Comparison of ENCODE assay signal across 8 cellular contexts in genomic region chr1:116595946-116596741, GRCh38. TPM values are rescaled to one million over a fixed set of nuclear protein-coding genes. Genes with fewer than 3 reads are reported as not detected.
A peak's percentile ranks its signal among the peaks of the same experiment; 100 is the strongest.
DNase-seq lines count a peak whose midpoint lies in the region; ATAC-seq and TF ChIP-seq lines count a peak whose summit lies in the region.
"Not testable (repeated sequence)": the region's sequence is repeated elsewhere in the genome, so short reads cannot be mapped to it uniquely, and the experiment has no call there.

No MANE protein-coding gene starts in this region.

- H3K27me3 ChIP-seq in CD8-positive, alpha-beta T cell (ENCODE audit: insufficient read depth, low read length), result not testable (repeated sequence)

- intact Hi-C loops in CD8-positive, alpha-beta T cell (cut with DNase I, micrococcal nuclease), result loop anchor here (1.0 to 2.0 kb wide), 4 partner anchors 22 to 457 kb away; no protein-coding TSS in a partner anchor

- POLR2A ChIA-PET in CD8-positive, alpha-beta T cell (lab: Charles Lee), result not testable (repeated sequence)

- not testable (repeated sequence) for H3K36me3 ChIP-seq in CD8-positive, alpha-beta T cell (ENCODE audit: insufficient read depth, low read length)

- H3K27me3 Mint-ChIP-seq in CD8-positive, alpha-beta T cell (ENCODE audit: low read depth); stimulated activated naive B cell treated with anti-CD40 and anti-IgM and Interleukin-4, amounts not matched to agents 10 μg/mL and 1 μg/mL and 100 μg/mL, for 72 hours: not testable (repeated sequence)

- not testable (repeated sequence) for H3K4me3 ChIP-seq in CD8-positive, alpha-beta T cell (ENCODE audit: low read depth, low read length); fibroblast of mammary gland (ENCODE audit: control insufficient read depth, low read depth, low read length)

- CTCF ChIA-PET in CD8-positive, alpha-beta T cell (lab: Charles Lee), result interaction anchor here (0.9 to 3.2 kb wide), 12 partner anchors 8 to 505 kb away, joined by 3 to 36 read pairs (median 4); partner anchors contain the start of gene CD58

- H3K4me1 ChIP-seq in CD8-positive, alpha-beta T cell (ENCODE audit: insufficient read depth, low read length), result not testable (repeated sequence)

- H3K4me3 Mint-ChIP-seq in CD8-positive, alpha-beta T cell, result peak overlapping the region; percentile 61
- peak overlapping the region; percentile 25 to 26 for H3K4me3 Mint-ChIP-seq in stimulated activated naive B cell treated with anti-CD40 and anti-IgM and Interleukin-4, amounts not matched to agents 10 μg/mL and 1 μg/mL and 100 μg/mL, for 72 hours

- not testable (repeated sequence) for H3K27ac Mint-ChIP-seq in CD8-positive, alpha-beta T cell
- peak overlapping the region; percentile 87 for H3K27ac Mint-ChIP-seq in stimulated activated naive B cell treated with anti-CD40 and anti-IgM and Interleukin-4, amounts not matched to agents 10 μg/mL and 1 μg/mL and 100 μg/mL, for 72 hours

- H3K36me3 Mint-ChIP-seq in CD8-positive, alpha-beta T cell, result not testable (repeated sequence)
- peaks cover 24 to 41% of the 10 kb centered on the region in 2 donors for H3K36me3 Mint-ChIP-seq in stimulated activated naive B cell treated with anti-CD40 and anti-IgM and Interleukin-4, amounts not matched to agents 10 μg/mL and 1 μg/mL and 100 μg/mL, for 72 hours

- H3K4me1 Mint-ChIP-seq in CD8-positive, alpha-beta T cell (ENCODE audit: low read depth), result not testable (repeated sequence)
- peaks cover 54 to 69% of the 10 kb centered on the region in 2 donors for H3K4me1 Mint-ChIP-seq in stimulated activated naive B cell treated with anti-CD40 and anti-IgM and Interleukin-4, amounts not matched to agents 10 μg/mL and 1 μg/mL and 100 μg/mL, for 72 hours

- H3K27ac ChIP-seq in CD8-positive, alpha-beta T cell (ENCODE audit: low read depth, low read length), result not testable (repeated sequence)

- not testable (repeated sequence) for H3K9me3 ChIP-seq in CD8-positive, alpha-beta T cell (ENCODE audit: low read length)

- DNase-seq in CD8-positive, alpha-beta T cell, result peak in 6 of 7 experiments; percentile 16 to 54 (median 28)
- peak; percentile 18 for DNase-seq in LHCN-M2 (ENCODE audit: low read depth)
- peak in 3 of 5 donors; percentile 16 to 52 (median 19) for DNase-seq in T-helper 1 cell
- DNase-seq in activated naive CD4-positive, alpha-beta T cell treated with anti-CD3 and anti-CD28 coated beads, Interleukin-2, amount 50 U/mL, for 16 hours, result peak; percentile 37
- DNase-seq in fibroblast of mammary gland (ENCODE audit: low read depth), result peak; percentile 26
- peak; percentile 50 for DNase-seq in myocyte (ENCODE audit: low read depth)
- not testable (repeated sequence) for DNase-seq in stimulated activated naive B cell treated with anti-CD40 and anti-IgM and Interleukin-4, amounts not matched to agents 10 μg/mL and 1 μg/mL and 100 μg/mL, for 72 hours

- ATAC-seq in CD8-positive, alpha-beta T cell, result peak; percentile 79
- peak; percentile 64 for ATAC-seq in GM21528 (IDR thresholded peaks at IDR 0.05; ENCODE audit: low FRiP score, unreplicated experiment)
- ATAC-seq in stimulated activated naive B cell treated with anti-CD40 and anti-IgM and Interleukin-4, amounts not matched to agents 10 μg/mL and 1 μg/mL and 100 μg/mL, for 72 hours (replicated peaks), result peak; percentile 58 to 63

- not testable (repeated sequence) for H3K9me3 Mint-ChIP-seq in CD8-positive, alpha-beta T cell; stimulated activated naive B cell treated with anti-CD40 and anti-IgM and Interleukin-4, amounts not matched to agents 10 μg/mL and 1 μg/mL and 100 μg/mL, for 72 hours

- TF ChIP-seq CTCF in CD8-positive, alpha-beta T cell (IDR thresholded peaks at IDR 0.05), result peak; percentile 61
- peak; percentile 46 for TF ChIP-seq CTCF in fibroblast of mammary gland (conservative IDR thresholded peaks at IDR 0.05; ENCODE audit: control insufficient read depth, insufficient read depth, low read depth, low read length)

RNA-seq across cellular contexts. Expression of gene CD58, which starts 25.3 kb away (rescaled TPM):
- 1 to 10 TPM; 5.4 to 6.6 TPM for total RNA-seq in CD8-positive, alpha-beta T cell
- 11.5 and 13.8 TPM in 2 replicates for total RNA-seq in LHCN-M2 (2014; rRNA removed)
- polyA plus RNA-seq in LHCN-M2 (2012), result 7.6 TPM
- 16.8 and 24.4 TPM in 2 replicates for total RNA-seq in myocyte
- 12.7 TPM for polyA plus RNA-seq in myocyte (2012)
